27 cellular contexts compared by ENCODE assay signal in genomic region chr5:127010362-127010761, GRCh38. TPM values are rescaled to one million over a fixed set of nuclear protein-coding genes. Genes with fewer than 3 reads are reported as not detected.
DNase-seq lines count a peak whose midpoint lies in the region; ATAC-seq and TF ChIP-seq lines count a peak whose summit lies in the region.
"Had no signal": no experiment of that assay in that cellular context is flagged by ENCODE, and none has a peak within 500 bp of the region (broad histone marks: within the 10 kb centered on the region; RNA-seq: fewer than 3 reads in every experiment).

No MANE protein-coding gene starts in this region.

- peaks cover 8 to 16% of the 10 kb centered on the region in 2 donors for H3K36me3 Mint-ChIP-seq in stimulated activated naive B cell treated with anti-CD40 and anti-IgM and Interleukin-4, amounts not matched to agents 10 μg/mL and 1 μg/mL and 100 μg/mL, for 72 hours
- H3K36me3 Mint-ChIP-seq in endodermal cell (ENCODE audit: low read depth), result no peaks in the 10 kb centered on the region
- H3K36me3 Mint-ChIP-seq: activated naive CD4-positive, alpha-beta T cell treated with anti-CD3 and anti-CD28 coated beads, Interleukin-2, amount 50 U/mL, for 24 hours; naive thymus-derived CD8-positive, alpha-beta T cell had no signal

- intact Hi-C loops in left ventricle myocardium superior (cut with micrococcal nuclease), result loop anchor here (10.0 kb wide), 1 partner anchor 46 kb away; no protein-coding TSS in a partner anchor

- ATAC-seq in left ventricle myocardium superior (peak; percentile 30), GM21723 (IDR thresholded peaks at IDR 0.05; ENCODE audit: unreplicated experiment) (no peak)
- no peak for ATAC-seq in stimulated activated naive B cell treated with anti-CD40 and anti-IgM and Interleukin-4, amounts not matched to agents 10 μg/mL and 1 μg/mL and 100 μg/mL, for 72 hours (replicated peaks)
- ATAC-seq: activated CD4-positive, CD25-positive, alpha-beta regulatory T cell treated with anti-CD3 and anti-CD28 coated beads, Interleukin-2, amount 50 U/mL, for 24 hours; HCT116; naive thymus-derived CD8-positive, alpha-beta T cell; upper lobe of right lung had no signal

- WGBS in endodermal cell (ENCODE audit: insufficient coverage in 1 of 2, insufficient read length in 1 of 2), 2 experiments, result 87% methylated on average over 2 of the region's 2 CpGs; no CpG with 5 or more reads in 1 of the 2 experiments

- H3K4me1 ChIP-seq in endodermal cell (ENCODE audit: control insufficient read depth, insufficient read depth, low read length), result no peaks in the 10 kb centered on the region
- H3K4me1 ChIP-seq: upper lobe of right lung had no signal

- TF ChIP-seq CTCF in endodermal cell (conservative IDR thresholded peaks at IDR 0.05), result no peak

- no peaks in the 10 kb centered on the region for H3K9me3 Mint-ChIP-seq in stimulated activated naive B cell treated with anti-CD40 and anti-IgM and Interleukin-4, amounts not matched to agents 10 μg/mL and 1 μg/mL and 100 μg/mL, for 72 hours
- H3K9me3 Mint-ChIP-seq in endodermal cell, result no peaks in the 10 kb centered on the region
- H3K9me3 Mint-ChIP-seq: activated CD4-positive, alpha-beta memory T cell treated with anti-CD3 and anti-CD28 coated beads, Interleukin-2, amount 10 ng/mL, durations not matched to agents 7 days and 5 days; activated naive CD4-positive, alpha-beta T cell treated with anti-CD3 and anti-CD28 coated beads, Interleukin-2, amount 50 U/mL, for 24 hours; activated T-helper 2 cell treated with anti-CD3 and anti-CD28 coated beads, Interferon-gamma antibody, Interleukin-2, Interleukin-4, amounts not matched to agents 10 μg/mL and 5 μg/mL and 100 μg/mL, durations not matched to agents 14 hours and 24 hours and 36 hours; CD4-positive, CD25-positive, alpha-beta regulatory T cell; T-helper 1 cell treated with Interleukin-12 subunit alpha and Interleukin-12 subunit beta and Interleukin-4 antibody, amounts not matched to agents 30 μg/mL and 1 μg/mL, for 36 hours had no signal

- no peaks in the 10 kb centered on the region for H3K36me3 ChIP-seq in endodermal cell (ENCODE audit: control insufficient read depth, insufficient read depth, low read length)
- H3K36me3 ChIP-seq: cardiac muscle cell, esophagus muscularis mucosa, suprapubic skin, upper lobe of right lung had no signal

- DNase-seq in GM03348 (ENCODE audit: low spot score), result peak; percentile 36
- peak; percentile 21 for DNase-seq in RPMI7951 (ENCODE audit: low read depth)
- DNase-seq in left ventricle myocardium superior, result no peak
- DNase-seq in stimulated activated naive B cell treated with anti-CD40 and anti-IgM and Interleukin-4, amounts not matched to agents 10 μg/mL and 1 μg/mL and 100 μg/mL, for 72 hours, result no peak
- no peak for DNase-seq in NCI-H2107 treated with DMSO at 0.1 percent for 48 hours (lab: John Stamatoyannopoulos, UW; ENCODE audit: unreplicated experiment)
- no peak for DNase-seq in endodermal cell
- DNase-seq: activated CD4-positive, alpha-beta memory T cell treated with anti-CD3 and anti-CD28 coated beads, Interleukin-2, amount 10 ng/mL, durations not matched to agents 7 days and 5 days; activated CD8-positive, alpha-beta memory T cell treated with anti-CD3 and anti-CD28 coated beads, Interleukin-2, amount 50 U/mL, for 48 hours; CD4-positive, CD25-positive, alpha-beta regulatory T cell; midbrain; naive thymus-derived CD8-positive, alpha-beta T cell; NCI-H1105 treated with DMSO at 0.1 percent for 48 hours; NCI-H2029 treated with DMSO at 0.1 percent for 48 hours; NCI-H774; occipital lobe; stimulated activated CD4-positive, alpha-beta T cell treated with anti-CD3 and anti-CD28 coated beads, Interleukin-4, amount 100 ng/mL, for 1 hour; upper lobe of right lung had no signal

- H3K4me3 Mint-ChIP-seq in stimulated activated naive B cell treated with anti-CD40 and anti-IgM and Interleukin-4, amounts not matched to agents 10 μg/mL and 1 μg/mL and 100 μg/mL, for 72 hours, result no peak overlapping the region
- no peak overlapping the region for H3K4me3 Mint-ChIP-seq in endodermal cell
- H3K4me3 Mint-ChIP-seq: activated CD4-positive, alpha-beta memory T cell treated with anti-CD3 and anti-CD28 coated beads, Interleukin-2, amount 10 ng/mL, durations not matched to agents 7 days and 5 days; activated naive CD4-positive, alpha-beta T cell treated with anti-CD3 and anti-CD28 coated beads, Interleukin-2, amount 50 U/mL, for 24 hours; CD4-positive, CD25-positive, alpha-beta regulatory T cell; naive thymus-derived CD8-positive, alpha-beta T cell; T-helper 1 cell treated with Interleukin-12 subunit alpha and Interleukin-12 subunit beta and Interleukin-4 antibody, amounts not matched to agents 30 μg/mL and 1 μg/mL, for 36 hours had no signal

- H3K27me3 Mint-ChIP-seq in stimulated activated naive B cell treated with anti-CD40 and anti-IgM and Interleukin-4, amounts not matched to agents 10 μg/mL and 1 μg/mL and 100 μg/mL, for 72 hours, result no peaks in the 10 kb centered on the region
- H3K27me3 Mint-ChIP-seq in endodermal cell (ENCODE audit: insufficient read depth), result no peaks in the 10 kb centered on the region
- H3K27me3 Mint-ChIP-seq: activated CD4-positive, alpha-beta memory T cell treated with anti-CD3 and anti-CD28 coated beads, Interleukin-2, amount 10 ng/mL, durations not matched to agents 7 days and 5 days; activated naive CD4-positive, alpha-beta T cell treated with anti-CD3 and anti-CD28 coated beads, Interleukin-2, amount 50 U/mL, for 24 hours; CD4-positive, CD25-positive, alpha-beta regulatory T cell; naive thymus-derived CD8-positive, alpha-beta T cell had no signal

- peak overlapping the region; percentile 62 for H3K27ac Mint-ChIP-seq in stimulated activated naive B cell treated with anti-CD40 and anti-IgM and Interleukin-4, amounts not matched to agents 10 μg/mL and 1 μg/mL and 100 μg/mL, for 72 hours
- no peak overlapping the region for H3K27ac Mint-ChIP-seq in endodermal cell
- H3K27ac Mint-ChIP-seq: activated CD4-positive, alpha-beta memory T cell treated with anti-CD3 and anti-CD28 coated beads, Interleukin-2, amount 10 ng/mL, durations not matched to agents 7 days and 5 days; activated naive CD4-positive, alpha-beta T cell treated with anti-CD3 and anti-CD28 coated beads, Interleukin-2, amount 50 U/mL, for 24 hours; activated T-helper 2 cell treated with anti-CD3 and anti-CD28 coated beads, Interferon-gamma antibody, Interleukin-2, Interleukin-4, amounts not matched to agents 10 μg/mL and 5 μg/mL and 100 μg/mL, durations not matched to agents 14 hours and 24 hours and 36 hours; CD4-positive, CD25-positive, alpha-beta regulatory T cell; naive thymus-derived CD8-positive, alpha-beta T cell; T-helper 1 cell treated with Interleukin-12 subunit alpha and Interleukin-12 subunit beta and Interleukin-4 antibody, amounts not matched to agents 30 μg/mL and 1 μg/mL, for 36 hours had no signal

- H3K4me3 ChIP-seq in endodermal cell (ENCODE audit: low read length), result no peak overlapping the region
- H3K4me3 ChIP-seq: cardiac muscle cell, esophagus muscularis mucosa, K562, suprapubic skin, upper lobe of right lung had no signal

- no peaks in the 10 kb centered on the region for H3K9me3 ChIP-seq in endodermal cell (ENCODE audit: control insufficient read depth, low read length)
- H3K9me3 ChIP-seq: esophagus muscularis mucosa, suprapubic skin, upper lobe of right lung had no signal

- H3K9ac ChIP-seq in endodermal cell (ENCODE audit: extremely low read depth, low read length, poor library complexity, severe bottlenecking), result no peak overlapping the region

- H3K27ac ChIP-seq in endodermal cell (ENCODE audit: low read depth, low read length), result no peak overlapping the region
- H3K27ac ChIP-seq: cardiac muscle cell, esophagus muscularis mucosa, suprapubic skin, upper lobe of right lung had no signal

- H3K27me3 ChIP-seq in endodermal cell (ENCODE audit: control insufficient read depth, insufficient read depth, low read length, poor library complexity, severe bottlenecking), result no peaks in the 10 kb centered on the region
- H3K27me3 ChIP-seq: cardiac muscle cell, esophagus muscularis mucosa, suprapubic skin, upper lobe of right lung had no signal

- peaks cover 37 to 58% of the 10 kb centered on the region in 2 donors for H3K4me1 Mint-ChIP-seq in stimulated activated naive B cell treated with anti-CD40 and anti-IgM and Interleukin-4, amounts not matched to agents 10 μg/mL and 1 μg/mL and 100 μg/mL, for 72 hours
- H3K4me1 Mint-ChIP-seq in endodermal cell, result peaks cover 5% of the 10 kb centered on the region
- H3K4me1 Mint-ChIP-seq: activated CD4-positive, alpha-beta memory T cell treated with anti-CD3 and anti-CD28 coated beads, Interleukin-2, amount 10 ng/mL, durations not matched to agents 7 days and 5 days had no signal

RNA-seq across cellular contexts. Expression of gene MARCHF3, which starts 20.0 kb away (rescaled TPM):
- 7.8 and 11.5 TPM in 2 replicates for total RNA-seq in RPMI7951 (2014; rRNA removed; shearing (Covaris generic))
- 25.0 TPM for total RNA-seq in left ventricle myocardium superior
- 10 to 100 TPM in 1 of 2 donors, 1 to 10 TPM in 1; 4.4 to 11.3 TPM for total RNA-seq in endodermal cell
- 6.3 TPM for polyA plus RNA-seq in endodermal cell (2013, experiment 1 of 2)
- polyA plus RNA-seq in endodermal cell (2013, experiment 2 of 2), result 5.6 TPM

Comparison
In these comparisons a context has a peak if more than half of its experiments do, and no peak if none do; other contexts are left out.
1. DNase-seq: peak in GM03348 (single experiment) and RPMI7951 (single experiment); none in left ventricle myocardium superior (single experiment), stimulated activated naive B cell treated with anti-CD40 and anti-IgM and Interleukin-4, amounts not matched to agents 10 μg/mL and 1 μg/mL and 100 μg/mL, for 72 hours (single experiment), NCI-H2107 treated with DMSO at 0.1 percent for 48 hours (single experiment) and endodermal cell (single experiment).